ENCODE assay signal across 9 cellular contexts in the genomic region with DNA sequence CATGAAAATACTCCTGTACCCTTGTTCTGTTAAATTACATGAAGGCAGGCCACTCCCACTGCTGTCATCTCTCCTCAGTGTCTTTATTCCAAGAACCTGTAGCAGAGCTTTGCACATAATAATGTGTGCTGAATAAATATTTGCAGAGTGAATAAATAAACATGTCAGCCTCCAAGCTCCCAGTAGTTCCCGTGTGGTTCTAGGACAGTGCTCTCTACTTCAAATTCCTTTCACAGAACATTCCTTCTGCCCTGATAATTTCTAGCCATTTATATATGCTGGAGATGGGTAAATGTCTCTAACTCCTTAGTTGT. TPM values are rescaled to one million over a fixed set of nuclear protein-coding genes. Genes with fewer than 3 reads are reported as not detected.
DNase-seq lines count a peak whose midpoint lies in the region; ATAC-seq and TF ChIP-seq lines count a peak whose summit lies in the region.
"Had no signal": no experiment of that assay in that cellular context is flagged by ENCODE, and none has a peak within 500 bp of the region (broad histone marks: within the 10 kb centered on the region; RNA-seq: fewer than 3 reads in every experiment).

No MANE protein-coding gene starts in this region.

- TF ChIP-seq POLR2A in esophagus squamous epithelium (IDR thresholded peaks at IDR 0.05): no peak

- no peaks in the 10 kb centered on the region for H4K20me1 ChIP-seq in GM23338 (replicated peaks; ENCODE audit: insufficient read depth)

- TF ChIP-seq CTCF in GM23338 (conservative IDR thresholded peaks at IDR 0.05; ENCODE audit: low read depth in 2 of 2) (no peak), esophagus squamous epithelium (IDR thresholded peaks at IDR 0.05) (no peak)

- H3K79me2 ChIP-seq in GM23338 (replicated peaks; ENCODE audit: insufficient read depth): no peaks in the 10 kb centered on the region

- H3K4me3 Mint-ChIP-seq in GM23338: no peak overlapping the region

- H3K27me3 ChIP-seq in GM23338 (ENCODE audit: insufficient read depth) (no peaks in the 10 kb centered on the region), esophagus squamous epithelium (peaks cover 0 to 7% (median 0%) of the 10 kb centered on the region in 4 donors)
- H3K27me3 ChIP-seq: thyroid gland had no signal

- peaks cover 3% of the 10 kb centered on the region; the same call in 2 of the 3 replicates for H3K4me1 Mint-ChIP-seq in GM23338

- peak overlapping the region; percentile 94 for H2AFZ ChIP-seq in GM23338

- peak; percentile 29 for ATAC-seq in GM19025 (IDR thresholded peaks at IDR 0.05; ENCODE audit: low read depth, unreplicated experiment)
- no peak for ATAC-seq in GM23338
- peak; percentile 99 for ATAC-seq in left lobe of liver
- no peak for ATAC-seq in GM21381 (IDR thresholded peaks at IDR 0.05; ENCODE audit: unreplicated experiment)

- no peaks in the 10 kb centered on the region; the same call in 1 of the 2 replicates for H3F3A ChIP-seq in GM23338 (replicated peaks; ENCODE audit: low read depth)

- no peak for DNase-seq in GM23338 (ENCODE audit: low spot score)
- DNase-seq in NCI-H1105 treated with DMSO at 0.1 percent for 48 hours (lab: John Stamatoyannopoulos, UW): peak; percentile 9
- no peak for DNase-seq in left lobe of liver (ENCODE audit: low spot score)
- no peak for DNase-seq in NCI-H82 treated with DMSO at 0.1 percent for 48 hours (lab: John Stamatoyannopoulos, UW; ENCODE audit: unreplicated experiment)
- DNase-seq in esophagus squamous epithelium (lab: John Stamatoyannopoulos, UW): no peak
- DNase-seq: thyroid gland had no signal

- H3K36me3 ChIP-seq in GM23338 (ENCODE audit: insufficient read depth) (no peaks in the 10 kb centered on the region), esophagus squamous epithelium (no peaks in the 10 kb centered on the region)
- H3K36me3 ChIP-seq: thyroid gland had no signal

- H3K36me3 Mint-ChIP-seq in GM23338 (ENCODE audit: low read depth): no peaks in the 10 kb centered on the region

- H3K9me2 ChIP-seq in GM23338 (ENCODE audit: insufficient read depth): no peaks in the 10 kb centered on the region

- H3K4me3 ChIP-seq in GM23338 (no peak overlapping the region), esophagus squamous epithelium (no peak overlapping the region)
- H3K4me3 ChIP-seq: smooth muscle cell, thyroid gland had no signal

- no peaks in the 10 kb centered on the region for H3K9me3 Mint-ChIP-seq in GM23338

- no peak overlapping the region for H3K4me2 ChIP-seq in GM23338
- H3K4me2 ChIP-seq: smooth muscle cell had no signal

- H3K9me3 ChIP-seq in esophagus squamous epithelium: no peaks in the 10 kb centered on the region
- H3K9me3 ChIP-seq: thyroid gland had no signal

- H3K27ac Mint-ChIP-seq in GM23338: peak overlapping the region; percentile 4; the same call in 1 of the 2 replicates

- intact Hi-C loops in esophagus squamous epithelium (cut with DNase I): no loop called here

- 10 to 23% methylated on average over 1 of the region's 1 CpG for WGBS in esophagus squamous epithelium, 2 donors

- H3K27me3 Mint-ChIP-seq in GM23338 (ENCODE audit: insufficient read depth, low read depth, poor library complexity): no peaks in the 10 kb centered on the region

- H3K4me1 ChIP-seq in GM23338 (ENCODE audit: insufficient read depth) (no peaks in the 10 kb centered on the region), esophagus squamous epithelium (no peaks in the 10 kb centered on the region)
- H3K4me1 ChIP-seq: thyroid gland had no signal

- no peak overlapping the region for H3K27ac ChIP-seq in GM23338 (ENCODE audit: low read depth)
- no peak overlapping the region for H3K27ac ChIP-seq in esophagus squamous epithelium
- H3K27ac ChIP-seq: thyroid gland had no signal

TF ChIP-seq in GM23338, 12 proteins besides CTCF, POLR2A, EP300 and RAD21:
- TF ChIP-seq EZH2phosphoT487 (IDR thresholded peaks at IDR 0.05; ENCODE audit: unreplicated experiment) (no peak), NANOG (IDR thresholded peaks at IDR 0.05; ENCODE audit: borderline replicate concordance) (no peak)
TF ChIP-seq in GM23338: peak in this region for 0.

RNA-seq across cellular contexts. Expression of gene HYAL4, which starts 20.3 kb away (rescaled TPM):
- total RNA-seq in GM23338 (2014; rRNA removed; shearing (Covaris generic)): not detected in 2 replicates
- polyA plus RNA-seq in GM23338 (2016; fragmentation: Nextera tagmentation; extraction: Ambion mirVana): not detected in 2 replicates
- total RNA-seq in left lobe of liver: not detected
- 1 to 10 TPM in 2 of 4 donors, not detected in 2; 1.3 to 3.0 TPM for total RNA-seq in esophagus squamous epithelium
- total RNA-seq: smooth muscle cell had no signal
- polyA plus RNA-seq: smooth muscle cell had no signal

Comparison
In these comparisons a context has a peak if more than half of its experiments do, and no peak if none do; other contexts are left out.
1. ATAC-seq: peak in GM19025 (single experiment) and left lobe of liver (single experiment); none in GM23338 (single experiment) and GM21381 (single experiment).